ENCODE assay signal across 8 cellular contexts in genomic region chr5:89930591-89931383, GRCh38.
DNase-seq lines count a peak whose midpoint lies in the region; ATAC-seq and TF ChIP-seq lines count a peak whose summit lies in the region.

No MANE protein-coding gene starts in this region.

- H3K4me3 Mint-ChIP-seq in memory B cell, result peak overlapping the region; percentile 50
- H3K4me3 Mint-ChIP-seq in activated CD8-positive, alpha-beta memory T cell treated with anti-CD3 and anti-CD28 coated beads, Interleukin-2, amount 10 ng/mL, durations not matched to agents 7 days and 5 days, result no peak overlapping the region

- ATAC-seq in GM18517 (IDR thresholded peaks at IDR 0.05; ENCODE audit: unreplicated experiment) (peak; percentile 95), HG02885 (IDR thresholded peaks at IDR 0.05; ENCODE audit: poor library complexity, unreplicated experiment) (peak; percentile 69), memory B cell (ENCODE audit: low read depth) (no peak)
- no peak for ATAC-seq in activated CD8-positive, alpha-beta memory T cell treated with anti-CD3 and anti-CD28 coated beads, Interleukin-2, amount 10 ng/mL, durations not matched to agents 7 days and 5 days

- TF ChIP-seq CTCF in RWPE1 (conservative IDR thresholded peaks at IDR 0.05; ENCODE audit: low read depth), result no peak

- no peaks in the 10 kb centered on the region for H3K27me3 Mint-ChIP-seq in memory B cell
- H3K27me3 Mint-ChIP-seq in activated CD8-positive, alpha-beta memory T cell treated with anti-CD3 and anti-CD28 coated beads, Interleukin-2, amount 10 ng/mL, durations not matched to agents 7 days and 5 days, result no peaks in the 10 kb centered on the region

- peaks cover 16% of the 10 kb centered on the region for H3K4me1 Mint-ChIP-seq in memory B cell
- H3K4me1 Mint-ChIP-seq in activated CD8-positive, alpha-beta memory T cell treated with anti-CD3 and anti-CD28 coated beads, Interleukin-2, amount 10 ng/mL, durations not matched to agents 7 days and 5 days, result no peaks in the 10 kb centered on the region

- CTCF ChIA-PET in RWPE1 (lab: Yijun Ruan, JAX), result interaction anchor here (0.7 kb wide), 1 partner anchor 678 kb away, joined by 4 read pairs; no protein-coding TSS in a partner anchor
- CTCF ChIA-PET in activated CD8-positive, alpha-beta memory T cell treated with anti-CD3 and anti-CD28 coated beads, Interleukin-2, amount 10 ng/mL, durations not matched to agents 7 days and 5 days (lab: Charles Lee), result no interaction called here

- peaks cover 2% of the 10 kb centered on the region for H3K9me3 Mint-ChIP-seq in memory B cell
- H3K9me3 Mint-ChIP-seq in activated CD8-positive, alpha-beta memory T cell treated with anti-CD3 and anti-CD28 coated beads, Interleukin-2, amount 10 ng/mL, durations not matched to agents 7 days and 5 days (ENCODE audit: low read depth), result peaks cover 5% of the 10 kb centered on the region

- POLR2A ChIA-PET in RWPE1 (lab: Yijun Ruan, JAX; ENCODE audit: low non-redundant PET), result no interaction called here

- H3K27ac ChIP-seq in RWPE1, result no peak overlapping the region

- H3K36me3 Mint-ChIP-seq in memory B cell, result no peaks in the 10 kb centered on the region
- no peaks in the 10 kb centered on the region for H3K36me3 Mint-ChIP-seq in activated CD8-positive, alpha-beta memory T cell treated with anti-CD3 and anti-CD28 coated beads, Interleukin-2, amount 10 ng/mL, durations not matched to agents 7 days and 5 days

- peak; percentile 59 for DNase-seq in RWPE1 (ENCODE audit: low spot score)
- no peak for DNase-seq in memory B cell (ENCODE audit: low spot score in 2 of 2)
- DNase-seq in stimulated activated CD4-positive, alpha-beta T cell treated with anti-CD3 and anti-CD28 coated beads, Interleukin-4, amount 100 ng/mL, for 4 hours, result no peak
- DNase-seq in posterior vena cava (ENCODE audit: low spot score), result no peak
- DNase-seq in activated CD8-positive, alpha-beta memory T cell treated with anti-CD3 and anti-CD28 coated beads, Interleukin-2, amount 10 ng/mL, durations not matched to agents 7 days and 5 days, result no peak
- no peak for DNase-seq in stimulated activated CD4-positive, alpha-beta T cell treated with anti-CD3 and anti-CD28 coated beads, Interleukin-4, amount 100 ng/mL, for 1 hour

- intact Hi-C loops in posterior vena cava (cut with DNase I), result no loop called here

- H3K27ac Mint-ChIP-seq in memory B cell, result peak overlapping the region; percentile 70
- no peak overlapping the region for H3K27ac Mint-ChIP-seq in activated CD8-positive, alpha-beta memory T cell treated with anti-CD3 and anti-CD28 coated beads, Interleukin-2, amount 10 ng/mL, durations not matched to agents 7 days and 5 days

Comparison
In these comparisons a context has a peak if more than half of its experiments do, and no peak if none do; other contexts are left out.
1. ATAC-seq: peak in GM18517 (single experiment) and HG02885 (single experiment); none in memory B cell (single experiment) and activated CD8-positive, alpha-beta memory T cell treated with anti-CD3 and anti-CD28 coated beads, Interleukin-2, amount 10 ng/mL, durations not matched to agents 7 days and 5 days (single experiment).